In genomic region chr2:43047187-43047780, GRCh38 we compare ENCODE assay signal across 2 cellular contexts.
TF ChIP-seq lines count a peak whose summit lies in the region.

No MANE protein-coding gene starts in this region.

TF ChIP-seq in SK-N-SH, 30 proteins besides CTCF, POLR2A, EP300 and RAD21 (continued from another document):
- TF ChIP-seq, protein P1, sequence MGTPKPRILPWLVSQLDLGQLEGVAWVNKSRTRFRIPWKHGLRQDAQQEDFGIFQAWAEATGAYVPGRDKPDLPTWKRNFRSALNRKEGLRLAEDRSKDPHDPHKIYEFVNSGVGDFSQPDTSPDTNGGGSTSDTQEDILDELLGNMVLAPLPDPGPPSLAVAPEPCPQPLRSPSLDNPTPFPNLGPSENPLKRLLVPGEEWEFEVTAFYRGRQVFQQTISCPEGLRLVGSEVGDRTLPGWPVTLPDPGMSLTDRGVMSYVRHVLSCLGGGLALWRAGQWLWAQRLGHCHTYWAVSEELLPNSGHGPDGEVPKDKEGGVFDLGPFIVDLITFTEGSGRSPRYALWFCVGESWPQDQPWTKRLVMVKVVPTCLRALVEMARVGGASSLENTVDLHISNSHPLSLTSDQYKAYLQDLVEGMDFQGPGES (IDR thresholded peaks at IDR 0.05; ENCODE audit: low read depth, low read length) = no peak
- TF ChIP-seq RXRA (IDR thresholded peaks at IDR 0.05; ENCODE audit: borderline replicate concordance, low read depth) (no peak), SMC3 (IDR thresholded peaks at IDR 0.05; ENCODE audit: low read depth, low read length) (no peak), GATA2 (CRISPR knock-in tag; IDR thresholded peaks at IDR 0.05) (no peak), MXI1 (IDR thresholded peaks at IDR 0.05; ENCODE audit: low read depth, low read length) (no peak), CHD2 (IDR thresholded peaks at IDR 0.05; ENCODE audit: low read length, partially characterized antibody) (no peak), TCF12 (IDR thresholded peaks at IDR 0.05) (no peak), JUND (IDR thresholded peaks at IDR 0.05) (no peak), YY1 (IDR thresholded peaks at IDR 0.05; ENCODE audit: low read depth) (no peak)
- TF ChIP-seq, protein P2, sequence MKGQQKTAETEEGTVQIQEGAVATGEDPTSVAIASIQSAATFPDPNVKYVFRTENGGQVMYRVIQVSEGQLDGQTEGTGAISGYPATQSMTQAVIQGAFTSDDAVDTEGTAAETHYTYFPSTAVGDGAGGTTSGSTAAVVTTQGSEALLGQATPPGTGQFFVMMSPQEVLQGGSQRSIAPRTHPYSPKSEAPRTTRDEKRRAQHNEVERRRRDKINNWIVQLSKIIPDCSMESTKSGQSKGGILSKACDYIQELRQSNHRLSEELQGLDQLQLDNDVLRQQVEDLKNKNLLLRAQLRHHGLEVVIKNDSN (IDR thresholded peaks at IDR 0.05; ENCODE audit: borderline replicate concordance, low read depth) = no peak

TF ChIP-seq in SK-N-SH treated with all-trans-retinoic acid at 6 μM for 48 hours, 23 proteins besides CTCF, POLR2A, EP300 and RAD21 (continued from another document):
- TF ChIP-seq TSHZ2 (CRISPR knock-in tag; IDR thresholded peaks at IDR 0.05) (no peak), ZFP3 (CRISPR knock-in tag; IDR thresholded peaks at IDR 0.05) (no peak)
